8 cellular contexts compared by ENCODE assay signal in the genomic region with DNA sequence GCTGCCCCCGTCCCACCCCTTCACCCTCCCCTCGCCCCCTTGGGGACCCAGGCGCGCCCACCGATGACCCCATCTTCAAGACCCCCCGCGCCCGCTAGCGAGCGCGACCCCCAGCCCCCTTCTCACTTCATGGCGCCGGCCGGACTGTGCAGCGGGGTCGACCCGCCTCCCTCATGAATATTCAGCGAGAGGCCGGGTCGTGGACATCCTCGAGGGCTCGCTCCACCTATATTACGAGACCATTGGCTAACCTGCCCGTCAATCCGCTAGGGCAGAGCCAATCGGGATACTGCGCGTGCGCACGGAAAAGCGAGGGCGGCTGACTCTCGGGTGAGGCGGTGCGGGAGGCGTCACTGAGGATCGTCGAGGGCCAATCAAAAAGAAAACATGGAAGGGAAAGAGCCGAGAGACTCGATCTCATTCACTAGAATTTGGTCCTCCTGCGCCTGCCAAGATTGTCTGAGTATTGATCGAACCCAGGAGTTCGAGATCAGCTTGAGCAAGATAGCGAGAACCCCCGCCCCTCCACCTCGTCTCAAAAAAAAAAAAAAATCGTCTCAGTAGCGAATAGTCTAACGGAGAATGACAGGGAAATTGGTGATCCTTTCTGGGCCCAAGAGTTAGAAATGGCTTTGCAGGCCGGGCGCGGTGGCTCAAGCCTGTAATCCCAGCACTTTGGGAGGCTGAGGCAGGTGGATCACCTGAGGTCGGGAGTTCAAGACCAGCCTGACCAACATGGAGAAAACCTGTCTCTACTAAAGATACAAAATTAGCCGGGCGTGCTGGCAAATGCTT. TPM values are rescaled to one million over a fixed set of nuclear protein-coding genes. Genes with fewer than 3 reads are reported as not detected.
DNase-seq lines count a peak whose midpoint lies in the region; ATAC-seq and TF ChIP-seq lines count a peak whose summit lies in the region.

A gene (minus strand): TSS at position 164 of the 795 bp plus-strand sequence. CDS start 33 bp downstream, at position 131.

- H3K36me3 Mint-ChIP-seq in activated CD4-positive, alpha-beta T cell treated with anti-CD3 and anti-CD28 coated beads, Interleukin-2, amount 10 ng/mL, durations not matched to agents 24 days and 14 days (ENCODE audit: low read depth) = peaks cover 4% of the 10 kb centered on the region

- DNase-seq in BE2C (peak; percentile 98), GM19240 (ENCODE audit: insufficient read length, low spot score) (peak; percentile 100), NCI-H526 treated with DMSO at 0.1 percent for 48 hours (lab: John Stamatoyannopoulos, UW) (peak; percentile 91), cortex of kidney (lab: John Stamatoyannopoulos, UW) (peak; percentile 37), left colon (peak; percentile 99)
- DNase-seq in activated CD4-positive, alpha-beta T cell treated with anti-CD3 and anti-CD28 coated beads, Interleukin-2, amount 10 ng/mL, durations not matched to agents 24 days and 14 days = peak; percentile 100
- DNase-seq in stimulated activated CD4-positive, alpha-beta T cell treated with anti-CD3 and anti-CD28 coated beads, Interleukin-1b, Interleukin-23, amount 100 ng/mL, for 48 hours = peak; percentile 100

- no peaks in the 10 kb centered on the region for H3K27me3 Mint-ChIP-seq in activated CD4-positive, alpha-beta T cell treated with anti-CD3 and anti-CD28 coated beads, Interleukin-2, amount 10 ng/mL, durations not matched to agents 24 days and 14 days

- no peaks in the 10 kb centered on the region; the same call in 1 of the 2 replicates for H3K36me3 ChIP-seq in BE2C

- intact Hi-C loops in activated CD4-positive, alpha-beta T cell treated with anti-CD3 and anti-CD28 coated beads, Interleukin-2, amount 10 ng/mL, durations not matched to agents 24 days and 14 days (cut with micrococcal nuclease) = loop anchor here (1.0 kb wide), 1 partner anchor 35 kb away; a partner anchor contains a TSS
- intact Hi-C loops in left colon (cut with DNase I, micrococcal nuclease) = no loop called here

- peak within 1 kb of the TSS; percentile 99 for H3K27ac Mint-ChIP-seq in activated CD4-positive, alpha-beta T cell treated with anti-CD3 and anti-CD28 coated beads, Interleukin-2, amount 10 ng/mL, durations not matched to agents 24 days and 14 days

- peak within 1 kb of the TSS; percentile 91 for H3K4me3 Mint-ChIP-seq in activated CD4-positive, alpha-beta T cell treated with anti-CD3 and anti-CD28 coated beads, Interleukin-2, amount 10 ng/mL, durations not matched to agents 24 days and 14 days

- no peaks in the 10 kb centered on the region for H3K27me3 ChIP-seq in BE2C

- peaks cover 17% of the 10 kb centered on the region for H3K4me1 Mint-ChIP-seq in activated CD4-positive, alpha-beta T cell treated with anti-CD3 and anti-CD28 coated beads, Interleukin-2, amount 10 ng/mL, durations not matched to agents 24 days and 14 days

- TF ChIP-seq CTCF in BE2C (IDR thresholded peaks at IDR 0.05; ENCODE audit: low read depth, low read length) = no peak

- H3K4me3 ChIP-seq in BE2C (ENCODE audit: low read depth, low read length) = peak within 1 kb of the TSS; percentile 76

- H3K4me1 ChIP-seq in BE2C = no peaks in the 10 kb centered on the region; the same call in 1 of the 2 replicates

- H3K9me3 Mint-ChIP-seq in activated CD4-positive, alpha-beta T cell treated with anti-CD3 and anti-CD28 coated beads, Interleukin-2, amount 10 ng/mL, durations not matched to agents 24 days and 14 days = no peaks in the 10 kb centered on the region

- ATAC-seq in HG03460 (IDR thresholded peaks at IDR 0.05; ENCODE audit: unreplicated experiment) (peak; percentile 96), left colon (peak; percentile 98)

- no peaks in the 10 kb centered on the region for H3K9me3 ChIP-seq in BE2C

RNA-seq across cellular contexts. Expression of the gene that starts here (rescaled TPM):
- 23.3 TPM for polyA plus RNA-seq in BE2C (2012; ENCODE audit: insufficient read depth, insufficient read length, low read depth)
- total RNA-seq in activated CD4-positive, alpha-beta T cell treated with anti-CD3 and anti-CD28 coated beads, Interleukin-2, amount 10 ng/mL, durations not matched to agents 24 days and 14 days = 30.9 and 33.6 TPM in 2 replicates
- total RNA-seq in left colon = 10 to 100 TPM in 1 of 2 donors, 1 to 10 TPM in 1; 8.7 to 13.4 TPM

Comparison
In these comparisons a context has a peak if more than half of its experiments do, and no peak if none do; other contexts are left out.
1. Peak in every context shown above with its lines: DNase-seq, ATAC-seq and H3K4me3 ChIP-seq.
2. DNase-seq: peak in every context shown above with its lines; median percentile 100 in GM19240; 100 in activated CD4-positive, alpha-beta T cell treated with anti-CD3 and anti-CD28 coated beads, Interleukin-2, amount 10 ng/mL, durations not matched to agents 24 days and 14 days; 100 in stimulated activated CD4-positive, alpha-beta T cell treated with anti-CD3 and anti-CD28 coated beads, Interleukin-1b, Interleukin-23, amount 100 ng/mL, for 48 hours; 99 in left colon; 98 in BE2C; 91 in NCI-H526 treated with DMSO at 0.1 percent for 48 hours; 37 in cortex of kidney.